Comparison of ENCODE assay signal across 20 cellular contexts in genomic region chr5:38725419-38725865, GRCh38.
DNase-seq lines count a peak whose midpoint lies in the region; ATAC-seq and TF ChIP-seq lines count a peak whose summit lies in the region.
"Had no signal": no experiment of that assay in that cellular context is flagged by ENCODE, and none has a peak within 500 bp of the region (broad histone marks: within the 10 kb centered on the region; RNA-seq: fewer than 3 reads in every experiment).

No MANE protein-coding gene starts in this region.

- no peaks in the 10 kb centered on the region for H3K36me3 ChIP-seq in GM23338 (ENCODE audit: insufficient read depth)
- no peaks in the 10 kb centered on the region for H3K36me3 ChIP-seq in neuronal stem cell (replicated peaks in 1 of 2; ENCODE audit: control insufficient read depth in 2 of 2, insufficient read depth in 2 of 2, low read length in 2 of 2)
- no peaks in the 10 kb centered on the region for H3K36me3 ChIP-seq in PC-3 (ENCODE audit: low read depth, low read length)

- no peak overlapping the region for H3K4ac ChIP-seq in neuronal stem cell (ENCODE audit: low read length)

- H3K27me3 Mint-ChIP-seq in GM23338 (ENCODE audit: insufficient read depth, low read depth, poor library complexity), result peaks cover 8% of the 10 kb centered on the region
- no peaks in the 10 kb centered on the region for H3K27me3 Mint-ChIP-seq in activated CD4-positive, alpha-beta T cell treated with anti-CD3 and anti-CD28 coated beads, Interleukin-2, amount 10 ng/mL, durations not matched to agents 24 days and 14 days

- H2BK5ac ChIP-seq in neuronal stem cell (ENCODE audit: low read length), result no peak overlapping the region

- no peaks in the 10 kb centered on the region for H3K36me3 Mint-ChIP-seq in GM23338 (ENCODE audit: low read depth)
- H3K36me3 Mint-ChIP-seq in activated CD4-positive, alpha-beta T cell treated with anti-CD3 and anti-CD28 coated beads, Interleukin-2, amount 10 ng/mL, durations not matched to agents 24 days and 14 days (ENCODE audit: low read depth), result no peaks in the 10 kb centered on the region
- H3K36me3 Mint-ChIP-seq: activated naive CD4-positive, alpha-beta T cell treated with anti-CD3 and anti-CD28 coated beads, Interleukin-2, amount 50 U/mL, for 24 hours had no signal

- no peaks in the 10 kb centered on the region for H4K20me1 ChIP-seq in GM23338 (replicated peaks; ENCODE audit: insufficient read depth)
- H4K20me1 ChIP-seq in PC-3 (ENCODE audit: low read length), result no peaks in the 10 kb centered on the region

- H2BK12ac ChIP-seq in neuronal stem cell (ENCODE audit: low read length), result no peak overlapping the region

- H2AFZ ChIP-seq in GM23338 (0 out of 2 replicates have a peak overlapping the region, but pooled peaks have one; percentile 70), neuronal stem cell (ENCODE audit: low read length) (peak overlapping the region; percentile 65), PC-3 (ENCODE audit: low read length) (no peak overlapping the region)

- in situ Hi-C loops in astrocyte of the spinal cord (cut with HindIII; ENCODE audit: low sequenced_read_pairs), result no loop called here

- no peak overlapping the region for H3K14ac ChIP-seq in neuronal stem cell (ENCODE audit: low read length)

- H3K79me1 ChIP-seq in neuronal stem cell (ENCODE audit: low read depth, low read length), result no peaks in the 10 kb centered on the region

- H3K4me3 ChIP-seq in GM23338 (no peak overlapping the region), astrocyte of the spinal cord (ENCODE audit: low read depth, low read length) (no peak overlapping the region), neuronal stem cell (ENCODE audit: low read length in 2 of 2) (peak overlapping the region in 1 of 2 donors; percentile 15), PC-3 (ENCODE audit: low read length) (no peak overlapping the region)
- H3K4me3 ChIP-seq: mucosa of descending colon had no signal

- H3K4me2 ChIP-seq in GM23338 (no peak overlapping the region), neuronal stem cell (ENCODE audit: insufficient read depth, low read length, poor library complexity, severe bottlenecking) (no peak overlapping the region), PC-3 (ENCODE audit: low read length) (no peak overlapping the region)

- peaks cover 15% of the 10 kb centered on the region for H3K4me1 Mint-ChIP-seq in GM23338
- no peaks in the 10 kb centered on the region for H3K4me1 Mint-ChIP-seq in activated CD4-positive, alpha-beta T cell treated with anti-CD3 and anti-CD28 coated beads, Interleukin-2, amount 10 ng/mL, durations not matched to agents 24 days and 14 days
- H3K4me1 Mint-ChIP-seq: activated naive CD4-positive, alpha-beta T cell treated with anti-CD3 and anti-CD28 coated beads, Interleukin-2, amount 50 U/mL, for 24 hours had no signal

- TF ChIP-seq CTCF in GM23338 (conservative IDR thresholded peaks at IDR 0.05; ENCODE audit: low read depth in 2 of 2), result no peak
- TF ChIP-seq CTCF in astrocyte of the spinal cord (IDR thresholded peaks at IDR 0.05; ENCODE audit: low read depth, low read length), result no peak
- no peak for TF ChIP-seq CTCF in PC-3 (conservative IDR thresholded peaks at IDR 0.05; ENCODE audit: low read depth, low read length)

- H4K91ac ChIP-seq in neuronal stem cell (ENCODE audit: low read depth, low read length, poor library complexity), result no peak overlapping the region

- H3K27ac ChIP-seq in GM23338 (ENCODE audit: low read depth) (no peak overlapping the region), neuronal stem cell (replicated peaks; ENCODE audit: low read length) (peak overlapping the region; percentile 88), PC-3 (ENCODE audit: low read length) (no peak overlapping the region)

- peak overlapping the region; percentile 46; the same call in 1 of the 2 replicates for H3K27ac Mint-ChIP-seq in GM23338
- no peak overlapping the region for H3K27ac Mint-ChIP-seq in activated CD4-positive, alpha-beta T cell treated with anti-CD3 and anti-CD28 coated beads, Interleukin-2, amount 10 ng/mL, durations not matched to agents 24 days and 14 days
- H3K27ac Mint-ChIP-seq: activated naive CD4-positive, alpha-beta T cell treated with anti-CD3 and anti-CD28 coated beads, Interleukin-2, amount 50 U/mL, for 24 hours; HFFc6; progenitor cell of endocrine pancreas had no signal

- H3K27me3 ChIP-seq in GM23338 (ENCODE audit: insufficient read depth) (no peaks in the 10 kb centered on the region), neuronal stem cell (ENCODE audit: control insufficient read depth in 3 of 3, insufficient read depth in 3 of 3, low read depth in 1 of 3, low read length in 3 of 3) (no peaks in the 10 kb centered on the region), PC-3 (ENCODE audit: low read length) (no peaks in the 10 kb centered on the region)

- H4K8ac ChIP-seq in neuronal stem cell (ENCODE audit: low read depth, low read length), result no peak overlapping the region

- H2AK5ac ChIP-seq in neuronal stem cell (ENCODE audit: low read depth, low read length), result no peak overlapping the region

- H3K18ac ChIP-seq in neuronal stem cell (ENCODE audit: low read length), result peak overlapping the region; percentile 12

- no peak overlapping the region for H3K4me3 Mint-ChIP-seq in GM23338
- H3K4me3 Mint-ChIP-seq in activated CD4-positive, alpha-beta T cell treated with anti-CD3 and anti-CD28 coated beads, Interleukin-2, amount 10 ng/mL, durations not matched to agents 24 days and 14 days, result no peak overlapping the region
- H3K4me3 Mint-ChIP-seq: activated naive CD4-positive, alpha-beta T cell treated with anti-CD3 and anti-CD28 coated beads, Interleukin-2, amount 50 U/mL, for 24 hours; HFFc6 had no signal

- H3K9me3 Mint-ChIP-seq in GM23338, result no peaks in the 10 kb centered on the region
- H3K9me3 Mint-ChIP-seq in activated CD4-positive, alpha-beta T cell treated with anti-CD3 and anti-CD28 coated beads, Interleukin-2, amount 10 ng/mL, durations not matched to agents 24 days and 14 days, result no peaks in the 10 kb centered on the region
- H3K9me3 Mint-ChIP-seq: activated naive CD4-positive, alpha-beta T cell treated with anti-CD3 and anti-CD28 coated beads, Interleukin-2, amount 50 U/mL, for 24 hours; HFFc6 had no signal

- H3K9me3 ChIP-seq in neuronal stem cell (replicated peaks in 1 of 2; ENCODE audit: control insufficient read depth in 2 of 2, insufficient read depth in 1 of 2, low read depth in 1 of 2, low read length in 2 of 2) (no peaks in the 10 kb centered on the region), PC-3 (ENCODE audit: low read length) (no peaks in the 10 kb centered on the region)
- H3K9me3 ChIP-seq: mucosa of descending colon had no signal

- H3K79me2 ChIP-seq in GM23338 (replicated peaks; ENCODE audit: insufficient read depth) (no peaks in the 10 kb centered on the region), PC-3 (ENCODE audit: low read length) (no peaks in the 10 kb centered on the region)

- intact Hi-C loops in PC-3 (cut with micrococcal nuclease), result no loop called here
- intact Hi-C loops in activated CD4-positive, alpha-beta T cell treated with anti-CD3 and anti-CD28 coated beads, Interleukin-2, amount 10 ng/mL, durations not matched to agents 24 days and 14 days (cut with micrococcal nuclease), result no loop called here

- CTCF ChIA-PET in PC-3 (lab: Charles Lee), result no interaction called here

- H3K9ac ChIP-seq in neuronal stem cell (ENCODE audit: low read depth, low read length, poor library complexity) (no peak overlapping the region), PC-3 (ENCODE audit: low read length) (no peak overlapping the region)

- WGBS in neuronal stem cell (ENCODE audit: extremely low coverage in 2 of 2, insufficient read length in 2 of 2, insufficient replicate concordance in 1 of 2), 2 donors, result no CpG with 5 or more reads among the region's 9 CpGs

- H3K23ac ChIP-seq in neuronal stem cell (ENCODE audit: low read depth, low read length, poor library complexity), result no peak overlapping the region

- H2BK15ac ChIP-seq in neuronal stem cell (ENCODE audit: low read length), result no peak overlapping the region

- 0 out of 2 replicates have a peak, but pooled peaks cover 5% of the 10 kb centered on the region for H3K4me1 ChIP-seq in GM23338 (ENCODE audit: insufficient read depth)
- peaks cover 22 to 29% of the 10 kb centered on the region in 2 donors for H3K4me1 ChIP-seq in neuronal stem cell (ENCODE audit: control insufficient read depth in 2 of 2, insufficient read depth in 1 of 2, low read depth in 1 of 2, low read length in 2 of 2)
- H3K4me1 ChIP-seq in PC-3 (ENCODE audit: insufficient read depth, low read length), result peaks cover 8% of the 10 kb centered on the region; the same call in 1 of the 2 replicates

- no peak overlapping the region for H2BK120ac ChIP-seq in neuronal stem cell (ENCODE audit: low read depth, low read length)

- ATAC-seq in GM23338 (peak; percentile 83), HG03045 (IDR thresholded peaks at IDR 0.05; ENCODE audit: unreplicated experiment) (no peak), PC-3 (no peak)
- ATAC-seq: mucosa of descending colon had no signal

- H3K9me2 ChIP-seq in GM23338 (ENCODE audit: insufficient read depth) (peaks cover 4% of the 10 kb centered on the region; the same call in 1 of the 2 replicates), PC-3 (replicated peaks; ENCODE audit: low read length) (no peaks in the 10 kb centered on the region)

- DNase-seq in GM23338 (ENCODE audit: low spot score), result no peak
- DNase-seq in astrocyte of the spinal cord (ENCODE audit: low read depth, low spot score), result peak; percentile 25
- DNase-seq in hippocampal formation (lab: John Stamatoyannopoulos, UW), result peak; percentile 46 to 83
- DNase-seq in neuronal stem cell (ENCODE audit: low spot score), result peak; percentile 42
- DNase-seq in NCI-H524 (lab: John Stamatoyannopoulos, UW), result no peak
- DNase-seq in PC-3, result no peak
- DNase-seq in activated CD4-positive, alpha-beta T cell treated with anti-CD3 and anti-CD28 coated beads, Interleukin-2, amount 10 ng/mL, durations not matched to agents 24 days and 14 days, result no peak
- DNase-seq: activated CD4-positive, alpha-beta T cell treated with anti-CD3 and anti-CD28 coated beads, Interleukin-2, amount 50 U/mL, for 1 hour; activated T-cell treated with anti-CD3 and anti-CD28 coated beads, Interleukin-2, amount 50 U/mL, for 1 hour; AML-193; HFFc6; mucosa of descending colon; NCI-H1417 treated with DMSO at 0.1 percent for 48 hours; NCI-H226; NK-92 treated with Interleukin-12 subunit alpha and Interleukin-12 subunit beta, amount 100 ng/mL, for 24 hours; SHP77 treated with DMSO at 0.1 percent for 48 hours; T-helper 9 cell had no signal

- BruUV-seq in PC-3 (replicated peaks; lab: Mats Ljungman, UMichigan), result no TSS peak

- H3F3A ChIP-seq in GM23338 (replicated peaks; ENCODE audit: low read depth) (no peaks in the 10 kb centered on the region), PC-3 (ENCODE audit: low read length, unreplicated experiment) (no peaks in the 10 kb centered on the region)

- POLR2A ChIA-PET in PC-3 (lab: Charles Lee; ENCODE audit: unreplicated experiment), result no interaction called here

TF ChIP-seq in GM23338, 12 proteins besides CTCF, POLR2A, EP300 and RAD21 (continues in another document):
- TF ChIP-seq EZH2phosphoT487 (IDR thresholded peaks at IDR 0.05; ENCODE audit: unreplicated experiment) (no peak), CREB1 (CRISPR knock-in tag; IDR thresholded peaks at IDR 0.05; ENCODE audit: low read depth) (no peak), JUNB (IDR thresholded peaks at IDR 0.05; ENCODE audit: unreplicated experiment) (no peak)

Comparison
In these comparisons a context has a peak if more than half of its experiments do, and no peak if none do; other contexts are left out.
1. DNase-seq: peak in astrocyte of the spinal cord (single experiment), hippocampal formation (2 of 2) and neuronal stem cell (single experiment); none in GM23338 (single experiment), NCI-H524 (0 of 2), PC-3 (single experiment) and activated CD4-positive, alpha-beta T cell treated with anti-CD3 and anti-CD28 coated beads, Interleukin-2, amount 10 ng/mL, durations not matched to agents 24 days and 14 days (single experiment).